Comparison of ENCODE assay signal across 19 cellular contexts in genomic region chr11:121563003-121563402, GRCh38.
DNase-seq lines count a peak whose midpoint lies in the region; ATAC-seq, FAIRE-seq and TF ChIP-seq lines count a peak whose summit lies in the region.
"Had no signal": no experiment of that assay in that cellular context is flagged by ENCODE, and none has a peak within 500 bp of the region (broad histone marks: within the 10 kb centered on the region; RNA-seq: fewer than 3 reads in every experiment).

No MANE protein-coding gene starts in this region.

- TF ChIP-seq CTCF in omental fat pad (IDR thresholded peaks at IDR 0.05) = no peak

- ATAC-seq in activated naive CD8-positive, alpha-beta T cell treated with anti-CD3 and anti-CD28 coated beads, Interleukin-2, amount 50 U/mL, for 24 hours = peak; percentile 91
- no peak for ATAC-seq in omental fat pad (ENCODE audit: low FRiP score)

- peaks cover 45% of the 10 kb centered on the region for H3K4me1 Mint-ChIP-seq in activated naive CD8-positive, alpha-beta T cell treated with anti-CD3 and anti-CD28 coated beads, Interleukin-2, amount 50 U/mL, for 24 hours
- H3K4me1 Mint-ChIP-seq in activated T-helper 2 cell treated with anti-CD3 and anti-CD28 coated beads, Interferon-gamma antibody, Interleukin-2, Interleukin-4, amounts not matched to agents 10 μg/mL and 5 μg/mL and 100 μg/mL, durations not matched to agents 14 hours and 24 hours and 36 hours (ENCODE audit: low read depth) = peaks cover 2% of the 10 kb centered on the region

- H3K9me3 Mint-ChIP-seq in activated naive CD8-positive, alpha-beta T cell treated with anti-CD3 and anti-CD28 coated beads, Interleukin-2, amount 50 U/mL, for 24 hours = no peaks in the 10 kb centered on the region
- no peaks in the 10 kb centered on the region for H3K9me3 Mint-ChIP-seq in activated T-helper 2 cell treated with anti-CD3 and anti-CD28 coated beads, Interferon-gamma antibody, Interleukin-2, Interleukin-4, amounts not matched to agents 10 μg/mL and 5 μg/mL and 100 μg/mL, durations not matched to agents 14 hours and 24 hours and 36 hours

- peak overlapping the region; percentile 46 for H3K27ac Mint-ChIP-seq in activated naive CD8-positive, alpha-beta T cell treated with anti-CD3 and anti-CD28 coated beads, Interleukin-2, amount 50 U/mL, for 24 hours
- no peak overlapping the region for H3K27ac Mint-ChIP-seq in activated T-helper 2 cell treated with anti-CD3 and anti-CD28 coated beads, Interferon-gamma antibody, Interleukin-2, Interleukin-4, amounts not matched to agents 10 μg/mL and 5 μg/mL and 100 μg/mL, durations not matched to agents 14 hours and 24 hours and 36 hours

- intact Hi-C loops in activated T-helper 2 cell treated with anti-CD3 and anti-CD28 coated beads, Interferon-gamma antibody, Interleukin-2, Interleukin-4, amounts not matched to agents 10 μg/mL and 5 μg/mL and 100 μg/mL, durations not matched to agents 14 hours and 24 hours and 36 hours (cut with micrococcal nuclease) = no loop called here

- no peaks in the 10 kb centered on the region for H3K27me3 Mint-ChIP-seq in activated naive CD8-positive, alpha-beta T cell treated with anti-CD3 and anti-CD28 coated beads, Interleukin-2, amount 50 U/mL, for 24 hours
- no peaks in the 10 kb centered on the region for H3K27me3 Mint-ChIP-seq in activated T-helper 2 cell treated with anti-CD3 and anti-CD28 coated beads, Interferon-gamma antibody, Interleukin-2, Interleukin-4, amounts not matched to agents 10 μg/mL and 5 μg/mL and 100 μg/mL, durations not matched to agents 14 hours and 24 hours and 36 hours (ENCODE audit: low read depth)

- peaks cover 39% of the 10 kb centered on the region for H3K36me3 Mint-ChIP-seq in activated naive CD8-positive, alpha-beta T cell treated with anti-CD3 and anti-CD28 coated beads, Interleukin-2, amount 50 U/mL, for 24 hours (ENCODE audit: low read depth)
- H3K36me3 Mint-ChIP-seq in activated T-helper 2 cell treated with anti-CD3 and anti-CD28 coated beads, Interferon-gamma antibody, Interleukin-2, Interleukin-4, amounts not matched to agents 10 μg/mL and 5 μg/mL and 100 μg/mL, durations not matched to agents 14 hours and 24 hours and 36 hours (ENCODE audit: low read depth) = peaks cover 68% of the 10 kb centered on the region

- no peak overlapping the region for H3K4me3 Mint-ChIP-seq in activated naive CD8-positive, alpha-beta T cell treated with anti-CD3 and anti-CD28 coated beads, Interleukin-2, amount 50 U/mL, for 24 hours
- no peak overlapping the region for H3K4me3 Mint-ChIP-seq in activated T-helper 2 cell treated with anti-CD3 and anti-CD28 coated beads, Interferon-gamma antibody, Interleukin-2, Interleukin-4, amounts not matched to agents 10 μg/mL and 5 μg/mL and 100 μg/mL, durations not matched to agents 14 hours and 24 hours and 36 hours (ENCODE audit: low read depth)

- peak; percentile 11 for FAIRE-seq in GM19239 (lab: Jason Lieb, UNC)
- FAIRE-seq: GM18507, H54, small intestine had no signal

- peak; percentile 18 for DNase-seq in activated T-cell treated with anti-CD3 and anti-CD28 coated beads for 48 hours (ENCODE audit: low read depth)
- DNase-seq in activated T-cell treated with anti-CD3 and anti-CD28 coated beads for 4 hours = no peak
- no peak for DNase-seq in GM19239 (ENCODE audit: insufficient read length, low spot score)
- DNase-seq in activated naive CD8-positive, alpha-beta T cell treated with anti-CD3 and anti-CD28 coated beads, Interleukin-2, amount 50 U/mL, for 24 hours = peak; percentile 35
- peak; percentile 39 for DNase-seq in stimulated activated CD4-positive, alpha-beta T cell treated with anti-CD3 and anti-CD28 coated beads, Interleukin-4, amount 100 ng/mL, for 24 hours
- no peak for DNase-seq in omental fat pad (ENCODE audit: low spot score)
- DNase-seq in activated T-helper 2 cell treated with anti-CD3 and anti-CD28 coated beads, Interferon-gamma antibody, Interleukin-2, Interleukin-4, amounts not matched to agents 10 μg/mL and 5 μg/mL and 100 μg/mL, durations not matched to agents 14 hours and 24 hours and 36 hours (ENCODE audit: low spot score) = no peak
- DNase-seq in RPMI8226 = no peak
- DNase-seq: activated CD4-positive, CD25-positive, alpha-beta regulatory T cell treated with anti-CD3 and anti-CD28 coated beads, Interleukin-2, amount 50 U/mL, for 72 hours; C1 segment of cervical spinal cord; dermis blood vessel endothelial cell; kidney glomerular epithelial cell; NCI-H2081 treated with DMSO at 0.1 percent for 48 hours; nucleus accumbens; OCI-M1; Right ventricle myocardium superior; small intestine had no signal

Comparison
In these comparisons a context has a peak if more than half of its experiments do, and no peak if none do; other contexts are left out.
1. DNase-seq: peak in activated T-cell treated with anti-CD3 and anti-CD28 coated beads for 48 hours (single experiment), activated naive CD8-positive, alpha-beta T cell treated with anti-CD3 and anti-CD28 coated beads, Interleukin-2, amount 50 U/mL, for 24 hours (single experiment) and stimulated activated CD4-positive, alpha-beta T cell treated with anti-CD3 and anti-CD28 coated beads, Interleukin-4, amount 100 ng/mL, for 24 hours (single experiment); none in activated T-cell treated with anti-CD3 and anti-CD28 coated beads for 4 hours (single experiment), GM19239 (single experiment), omental fat pad (single experiment), activated T-helper 2 cell treated with anti-CD3 and anti-CD28 coated beads, Interferon-gamma antibody, Interleukin-2, Interleukin-4, amounts not matched to agents 10 μg/mL and 5 μg/mL and 100 μg/mL, durations not matched to agents 14 hours and 24 hours and 36 hours (single experiment) and RPMI8226 (single experiment).